In genomic region chr14:51847489-51847796, GRCh38 we compare ENCODE assay signal across 10 cellular contexts. TPM values are rescaled to one million over a fixed set of nuclear protein-coding genes. Genes with fewer than 3 reads are reported as not detected.
DNase-seq lines count a peak whose midpoint lies in the region; ATAC-seq lines count a peak whose summit lies in the region.
"Had no signal": no experiment of that assay in that cellular context is flagged by ENCODE, and none has a peak within 500 bp of the region (broad histone marks: within the 10 kb centered on the region; RNA-seq: fewer than 3 reads in every experiment).

No MANE protein-coding gene starts in this region.

- H3K27ac ChIP-seq in mucosa of rectum (ENCODE audit: low read depth in 2 of 2, low read length in 2 of 2), result peak overlapping the region; percentile 59 to 87
- H3K27ac ChIP-seq: WERI-Rb-1 had no signal

- H3K27me3 Mint-ChIP-seq in stimulated activated naive CD8-positive, alpha-beta T cell treated with anti-CD3 and anti-CD28 coated beads, Interleukin-15, Interleukin-2, amounts not matched to agents 100 ng/mL and 50 ng/mL, for 24 hours, result no peaks in the 10 kb centered on the region

- H3K4me1 Mint-ChIP-seq in stimulated activated naive CD8-positive, alpha-beta T cell treated with anti-CD3 and anti-CD28 coated beads, Interleukin-15, Interleukin-2, amounts not matched to agents 100 ng/mL and 50 ng/mL, for 24 hours (ENCODE audit: low read depth), result peaks cover 95% of the 10 kb centered on the region

- no peaks in the 10 kb centered on the region for H3K27me3 ChIP-seq in mucosa of rectum (ENCODE audit: control insufficient read depth in 2 of 2, insufficient read depth in 2 of 2, low read length in 2 of 2)

- H3K36me3 ChIP-seq in mucosa of rectum (ENCODE audit: control insufficient read depth in 2 of 2, insufficient read depth in 2 of 2, low read length in 2 of 2), result no peaks in the 10 kb centered on the region
- H3K36me3 ChIP-seq: WERI-Rb-1 had no signal

- peak overlapping the region; percentile 99 for H3K27ac Mint-ChIP-seq in stimulated activated naive CD8-positive, alpha-beta T cell treated with anti-CD3 and anti-CD28 coated beads, Interleukin-15, Interleukin-2, amounts not matched to agents 100 ng/mL and 50 ng/mL, for 24 hours
- H3K27ac Mint-ChIP-seq in activated naive CD4-positive, alpha-beta T cell treated with anti-CD3 and anti-CD28 coated beads, Interleukin-2, amount 50 U/mL, for 72 hours, result peak overlapping the region; percentile 98 to 99

- peak overlapping the region in 1 of 2 donors; percentile 80 for H3K4me3 ChIP-seq in mucosa of rectum (ENCODE audit: low read length in 2 of 2)
- H3K4me3 ChIP-seq: lung had no signal

- peaks cover 25% of the 10 kb centered on the region for H3K9me3 Mint-ChIP-seq in stimulated activated naive CD8-positive, alpha-beta T cell treated with anti-CD3 and anti-CD28 coated beads, Interleukin-15, Interleukin-2, amounts not matched to agents 100 ng/mL and 50 ng/mL, for 24 hours
- H3K9me3 Mint-ChIP-seq in activated naive CD4-positive, alpha-beta T cell treated with anti-CD3 and anti-CD28 coated beads, Interleukin-2, amount 50 U/mL, for 72 hours, result peaks cover 26 to 29% of the 10 kb centered on the region in 2 donors

- DNase-seq in stimulated activated naive CD8-positive, alpha-beta T cell treated with anti-CD3 and anti-CD28 coated beads, Interleukin-15, Interleukin-2, amounts not matched to agents 100 U/mL and 50 U/mL, for 24 hours, result no peak
- DNase-seq in activated naive CD4-positive, alpha-beta T cell treated with anti-CD3 and anti-CD28 coated beads, Interleukin-2, amount 50 U/mL, for 72 hours (ENCODE audit: low spot score in 2 of 2), result no peak
- no peak for DNase-seq in kidney tubule cell (ENCODE audit: low spot score)
- no peak for DNase-seq in H4 (ENCODE audit: low spot score)
- DNase-seq: WERI-Rb-1 had no signal

- no peaks in the 10 kb centered on the region for H3K9me3 ChIP-seq in mucosa of rectum (ENCODE audit: control insufficient read depth in 2 of 2, low read length in 2 of 2)

- ATAC-seq in stimulated activated naive CD8-positive, alpha-beta T cell treated with anti-CD3 and anti-CD28 coated beads, Interleukin-15, Interleukin-2, amounts not matched to agents 100 U/mL and 50 U/mL, for 24 hours, result no peak
- ATAC-seq in activated naive CD4-positive, alpha-beta T cell treated with anti-CD3 and anti-CD28 coated beads, Interleukin-2, amount 50 U/mL, for 72 hours, result no peak
- ATAC-seq in GM19351 (IDR thresholded peaks at IDR 0.05; ENCODE audit: unreplicated experiment) (no peak), GM18517 (IDR thresholded peaks at IDR 0.05; ENCODE audit: unreplicated experiment) (no peak)

- H3K4me3 Mint-ChIP-seq in stimulated activated naive CD8-positive, alpha-beta T cell treated with anti-CD3 and anti-CD28 coated beads, Interleukin-15, Interleukin-2, amounts not matched to agents 100 ng/mL and 50 ng/mL, for 24 hours, result peak overlapping the region; percentile 91

- peaks cover 29% of the 10 kb centered on the region for H3K36me3 Mint-ChIP-seq in stimulated activated naive CD8-positive, alpha-beta T cell treated with anti-CD3 and anti-CD28 coated beads, Interleukin-15, Interleukin-2, amounts not matched to agents 100 ng/mL and 50 ng/mL, for 24 hours (ENCODE audit: low read depth)
- H3K36me3 Mint-ChIP-seq in activated naive CD4-positive, alpha-beta T cell treated with anti-CD3 and anti-CD28 coated beads, Interleukin-2, amount 50 U/mL, for 72 hours, result peaks cover 20 to 44% of the 10 kb centered on the region in 2 donors

- H3K4me1 ChIP-seq in mucosa of rectum (ENCODE audit: control insufficient read depth in 2 of 2, insufficient read depth in 2 of 2, low read length in 2 of 2), result no peaks in the 10 kb centered on the region

- H3K9ac ChIP-seq in mucosa of rectum (ENCODE audit: low read depth in 1 of 2, low read length in 2 of 2), result no peak overlapping the region

RNA-seq across cellular contexts. Expression of gene GNG2, which starts 13.0 kb away (rescaled TPM):
- total RNA-seq in activated naive CD4-positive, alpha-beta T cell treated with anti-CD3 and anti-CD28 coated beads, Interleukin-2, amount 50 U/mL, for 72 hours, result 100 to 1,000 TPM in 1 of 2 donors, 10 to 100 TPM in 1; 79.8 to 121 TPM
- total RNA-seq in H4 (2014; rRNA removed; shearing (Covaris generic)), result 22.1 and 32.3 TPM in 2 replicates
